ENCODE assay signal across 11 cellular contexts in the genomic region with DNA sequence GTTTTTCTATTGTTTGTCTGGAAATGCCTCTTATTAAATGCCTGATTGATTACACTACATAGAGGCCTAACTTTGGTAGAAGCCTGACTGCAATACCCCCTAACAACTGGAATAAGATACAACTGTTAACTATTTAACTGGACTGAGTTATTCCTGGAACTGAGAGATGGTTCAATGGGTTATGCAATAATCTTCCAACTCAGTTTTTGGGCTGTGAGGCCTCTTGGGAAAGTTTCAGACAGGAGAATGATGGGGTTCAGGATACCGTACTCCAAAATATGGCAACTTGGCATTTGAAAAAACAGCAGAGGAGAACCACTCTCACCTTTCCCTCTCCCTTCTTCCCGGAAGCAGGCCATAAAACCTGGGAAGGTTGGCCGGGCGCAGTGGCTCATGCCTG.
"Had no signal": no experiment of that assay in that cellular context is flagged by ENCODE, and none has a peak within 500 bp of the region (broad histone marks: within the 10 kb centered on the region; RNA-seq: fewer than 3 reads in every experiment).

No MANE protein-coding gene starts in this region.

- H3K9me3 ChIP-seq: HAP-1 had no signal

- H3K9ac ChIP-seq: GM23248 had no signal

- H3K27ac ChIP-seq: GM23248 had no signal

- DNase-seq: GM23248, GOT3, H7, H9, HCEC 1CT, HFFc6 had no signal

- H3K4me1 ChIP-seq: HAP-1 had no signal

- ATAC-seq: GM23338, HCT116 had no signal

- H3K4me3 ChIP-seq: GM23248, GM23338, HAP-1 had no signal

- FAIRE-seq: H1, H54 had no signal

- H2AFZ ChIP-seq: GM23248, GM23338 had no signal

- H3K4me2 ChIP-seq: GM23338 had no signal

- H3K36me3 ChIP-seq: HAP-1 had no signal
